Comparison of ENCODE assay signal across 1 cellular context in genomic region chr22:35311551-35311999, GRCh38.
TF ChIP-seq lines count a peak whose summit lies in the region.

No MANE protein-coding gene starts in this region.

TF ChIP-seq in H1, 55 proteins besides CTCF, POLR2A, EP300 and RAD21:
- TF ChIP-seq KDM1A (IDR thresholded peaks at IDR 0.05; ENCODE audit: borderline replicate concordance, low read length) (no peak), TAF1 (IDR thresholded peaks at IDR 0.05; ENCODE audit: low read depth, low read length) (no peak), RNF2 (IDR thresholded peaks at IDR 0.05; ENCODE audit: borderline replicate concordance, low read depth, low read length, missing control alignments, poor library complexity, severe bottlenecking) (no peak), CBX5 (IDR thresholded peaks at IDR 0.05; ENCODE audit: low read depth, low read length) (no peak), YY1 (IDR thresholded peaks at IDR 0.05; ENCODE audit: low read depth, low read length) (no peak), BCL11A (IDR thresholded peaks at IDR 0.05; ENCODE audit: low read depth in 2 of 2, low read length in 2 of 2) (no peak), BRCA1 (IDR thresholded peaks at IDR 0.05; ENCODE audit: low read depth, low read length) (no peak), ZNF274 (IDR thresholded peaks at IDR 0.05; ENCODE audit: borderline replicate concordance, extremely low read depth, low read length) (no peak), SUZ12 (IDR thresholded peaks at IDR 0.05; ENCODE audit: low read length) (no peak), CEBPB (IDR thresholded peaks at IDR 0.05; ENCODE audit: low read depth, low read length) (no peak), ASH2L (IDR thresholded peaks at IDR 0.05; ENCODE audit: low read length) (no peak), CBX8 (IDR thresholded peaks at IDR 0.05; ENCODE audit: borderline replicate concordance, low read depth, low read length) (no peak), SP1 (IDR thresholded peaks at IDR 0.05; ENCODE audit: low read depth, low read length) (no peak), FOSL1 (IDR thresholded peaks at IDR 0.05; ENCODE audit: insufficient read depth, low read depth, low read length) (no peak), CREB1 (IDR thresholded peaks at IDR 0.05) (no peak), BACH1 (IDR thresholded peaks at IDR 0.05; ENCODE audit: low read length) (no peak), JUN (IDR thresholded peaks at IDR 0.05; ENCODE audit: low read depth, low read length) (no peak)
